In genomic region chr13:114279770-114280169, GRCh38 we compare ENCODE assay signal across 9 cellular contexts. TPM values are rescaled to one million over a fixed set of nuclear protein-coding genes. Genes with fewer than 3 reads are reported as not detected.
A peak's percentile ranks its signal among the peaks of the same experiment; 100 is the strongest.
DNase-seq lines count a peak whose midpoint lies in the region; ATAC-seq and TF ChIP-seq lines count a peak whose summit lies in the region.
"Had no signal": no experiment of that assay in that cellular context is flagged by ENCODE, and none has a peak within 500 bp of the region (broad histone marks: within the 10 kb centered on the region; RNA-seq: fewer than 3 reads in every experiment).

No MANE protein-coding gene starts in this region.

- peaks cover 10 to 32% of the 10 kb centered on the region in 2 donors for H3K4me1 ChIP-seq in thoracic aorta (ENCODE audit: control insufficient read depth in 1 of 2, low read depth in 2 of 2)

- H3K4me3 ChIP-seq in thoracic aorta = no peak overlapping the region

- no peak for ATAC-seq in thoracic aorta (ENCODE audit: insufficient number of reproducible peaks, low FRiP score, low read depth)
- ATAC-seq in GM21515 (IDR thresholded peaks at IDR 0.05; ENCODE audit: unreplicated experiment) = no peak

- CTCF ChIA-PET in activated naive CD4-positive, alpha-beta T cell treated with anti-CD3 and anti-CD28 coated beads, Interleukin-2, amount 10 ng/mL, durations not matched to agents 7 days and 5 days (lab: Charles Lee) = no interaction called here

- peak overlapping the region; percentile 91 to 96 for H3K27ac ChIP-seq in thoracic aorta

- no peaks in the 10 kb centered on the region for H3K9me3 Mint-ChIP-seq in activated naive CD4-positive, alpha-beta T cell treated with anti-CD3 and anti-CD28 coated beads, Interleukin-2, amount 10 ng/mL, durations not matched to agents 7 days and 5 days
- no peaks in the 10 kb centered on the region for H3K9me3 Mint-ChIP-seq in T-helper 2 cell treated with Interferon-gamma antibody and Interleukin-4, amounts not matched to agents 5 μg/mL and 100 μg/mL, for 36 hours
- no peaks in the 10 kb centered on the region for H3K9me3 Mint-ChIP-seq in immature natural killer cell

- H3K4me1 Mint-ChIP-seq in activated naive CD4-positive, alpha-beta T cell treated with anti-CD3 and anti-CD28 coated beads, Interleukin-2, amount 10 ng/mL, durations not matched to agents 7 days and 5 days = peaks cover 38% of the 10 kb centered on the region
- H3K4me1 Mint-ChIP-seq in T-helper 2 cell treated with Interferon-gamma antibody and Interleukin-4, amounts not matched to agents 5 μg/mL and 100 μg/mL, for 36 hours (ENCODE audit: low read depth) = peaks cover 31% of the 10 kb centered on the region
- H3K4me1 Mint-ChIP-seq in immature natural killer cell = peaks cover 43 to 61% of the 10 kb centered on the region in 2 donors

- TF ChIP-seq CTCF in thoracic aorta (IDR thresholded peaks at IDR 0.05) = no peak

- DNase-seq in activated naive CD4-positive, alpha-beta T cell treated with anti-CD3 and anti-CD28 coated beads, Interleukin-2, amount 10 ng/mL, durations not matched to agents 7 days and 5 days = no peak
- no peak for DNase-seq in activated naive CD4-positive, alpha-beta T cell treated with Interleukin-2 at 50 U/mL for 16 hours
- DNase-seq in T-helper 2 cell treated with Interferon-gamma antibody and Interleukin-4, amounts not matched to agents 5 μg/mL and 100 μg/mL, for 36 hours (ENCODE audit: low spot score) = no peak
- DNase-seq in immature natural killer cell = no peak
- no peak for DNase-seq in thoracic aorta (ENCODE audit: low spot score)
- DNase-seq in NCI-H526 treated with DMSO at 0.1 percent for 48 hours (lab: John Stamatoyannopoulos, UW) = no peak
- DNase-seq in DMS153 treated with DMSO at 0.1 percent for 48 hours (lab: John Stamatoyannopoulos, UW; ENCODE audit: unreplicated experiment) = no peak
- DNase-seq: KG1 had no signal

- no peaks in the 10 kb centered on the region for H3K27me3 Mint-ChIP-seq in activated naive CD4-positive, alpha-beta T cell treated with anti-CD3 and anti-CD28 coated beads, Interleukin-2, amount 10 ng/mL, durations not matched to agents 7 days and 5 days
- no peaks in the 10 kb centered on the region for H3K27me3 Mint-ChIP-seq in T-helper 2 cell treated with Interferon-gamma antibody and Interleukin-4, amounts not matched to agents 5 μg/mL and 100 μg/mL, for 36 hours (ENCODE audit: low read depth)
- peaks cover 6 to 13% (median 7%) of the 10 kb centered on the region in 3 donors for H3K27me3 Mint-ChIP-seq in immature natural killer cell (ENCODE audit: low read depth in 3 of 3)

- H3K9me3 ChIP-seq in thoracic aorta = no peaks in the 10 kb centered on the region

- H3K36me3 Mint-ChIP-seq in activated naive CD4-positive, alpha-beta T cell treated with anti-CD3 and anti-CD28 coated beads, Interleukin-2, amount 10 ng/mL, durations not matched to agents 7 days and 5 days = peaks cover 44% of the 10 kb centered on the region
- peaks cover 39% of the 10 kb centered on the region for H3K36me3 Mint-ChIP-seq in T-helper 2 cell treated with Interferon-gamma antibody and Interleukin-4, amounts not matched to agents 5 μg/mL and 100 μg/mL, for 36 hours (ENCODE audit: low read depth)
- peaks cover 11 to 34% (median 24%) of the 10 kb centered on the region in 3 donors for H3K36me3 Mint-ChIP-seq in immature natural killer cell

- H3K4me3 Mint-ChIP-seq in activated naive CD4-positive, alpha-beta T cell treated with anti-CD3 and anti-CD28 coated beads, Interleukin-2, amount 10 ng/mL, durations not matched to agents 7 days and 5 days = peak overlapping the region; percentile 82
- peak overlapping the region; percentile 63 for H3K4me3 Mint-ChIP-seq in T-helper 2 cell treated with Interferon-gamma antibody and Interleukin-4, amounts not matched to agents 5 μg/mL and 100 μg/mL, for 36 hours
- H3K4me3 Mint-ChIP-seq in immature natural killer cell = peak overlapping the region; percentile 89 to 97 (median 92)

- peaks cover 6% of the 10 kb centered on the region for H3K36me3 ChIP-seq in thoracic aorta

- H3K27me3 ChIP-seq in thoracic aorta (replicated peaks; ENCODE audit: insufficient read depth) = no peaks in the 10 kb centered on the region

- peak overlapping the region; percentile 99 for H3K27ac Mint-ChIP-seq in activated naive CD4-positive, alpha-beta T cell treated with anti-CD3 and anti-CD28 coated beads, Interleukin-2, amount 10 ng/mL, durations not matched to agents 7 days and 5 days
- H3K27ac Mint-ChIP-seq in T-helper 2 cell treated with Interferon-gamma antibody and Interleukin-4, amounts not matched to agents 5 μg/mL and 100 μg/mL, for 36 hours = peak overlapping the region; percentile 97
- H3K27ac Mint-ChIP-seq in immature natural killer cell = peak overlapping the region; percentile 94 to 100 (median 97)

RNA-seq across cellular contexts. Expression of gene UPF3A, which starts 1.6 kb away (rescaled TPM):
- 10 to 100 TPM in 2 of 3 donors, 1 to 10 TPM in 1; 8.9 to 35.5 (median 23.9) TPM for polyA plus RNA-seq in immature natural killer cell
- total RNA-seq in thoracic aorta = 10 to 100 TPM; 25.3 to 32.8 TPM

RNA-seq across cellular contexts. Expression of gene CHAMP1, which starts 34.5 kb away (rescaled TPM):
- 10 to 100 TPM in 1 of 3 donors, 1 to 10 TPM in 2; 1.8 to 10.2 (median 5.0) TPM for polyA plus RNA-seq in immature natural killer cell
- 10 to 100 TPM; 20.7 to 30.2 TPM for total RNA-seq in thoracic aorta

RNA-seq across cellular contexts. Expression of gene CDC16, which starts 45.1 kb away (rescaled TPM):
- polyA plus RNA-seq in immature natural killer cell = 10 to 100 TPM; 16.0 to 33.1 (median 30.1) TPM
- total RNA-seq in thoracic aorta = 10 to 100 TPM; 45.4 to 73.3 TPM
